ENCODE assay signal across 9 cellular contexts in the genomic region with DNA sequence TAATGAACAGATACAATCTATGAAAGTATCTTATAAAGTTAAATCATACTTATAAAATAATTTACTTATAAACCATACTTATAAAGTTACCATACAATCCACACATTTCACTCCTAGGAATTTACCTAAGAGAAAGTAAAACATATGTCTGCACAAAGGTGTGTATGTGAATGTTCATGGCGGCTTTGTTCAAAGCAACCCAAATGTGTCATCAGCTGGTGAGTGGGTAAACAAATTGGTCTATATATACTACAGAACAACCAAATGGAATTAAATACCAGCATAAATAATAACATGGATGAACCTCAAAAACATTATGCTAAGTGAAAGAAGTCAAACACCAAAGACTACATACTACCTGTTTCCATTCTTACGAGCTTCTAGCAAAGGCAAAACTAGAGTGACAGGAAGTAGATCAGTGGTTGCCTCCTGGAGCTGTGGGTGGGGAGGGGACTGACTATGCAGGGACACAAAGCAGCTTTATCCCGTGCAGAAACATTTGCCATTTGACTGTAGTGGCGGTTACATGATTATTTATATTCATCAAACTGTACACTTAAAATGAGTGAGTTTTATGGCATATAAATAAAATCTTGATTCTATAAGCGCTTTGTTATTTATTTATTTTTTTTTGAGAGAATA. TPM values are rescaled to one million over a fixed set of nuclear protein-coding genes. Genes with fewer than 3 reads are reported as not detected.
DNase-seq lines count a peak whose midpoint lies in the region; ATAC-seq and TF ChIP-seq lines count a peak whose summit lies in the region.
"Had no signal": no experiment of that assay in that cellular context is flagged by ENCODE, and none has a peak within 500 bp of the region (broad histone marks: within the 10 kb centered on the region; RNA-seq: fewer than 3 reads in every experiment).

No MANE protein-coding gene starts in this region.

- no peak for TF ChIP-seq CTCF in C4-2B (conservative IDR thresholded peaks at IDR 0.05)

- DNase-seq in Kasumi-1 (lab: John Stamatoyannopoulos, UW) (peak; percentile 17 to 33), SHP77 (lab: John Stamatoyannopoulos, UW) (no peak)
- peak in 6 of 10 donors; percentile 25 to 71 (median 58) for DNase-seq in naive thymus-derived CD8-positive, alpha-beta T cell
- DNase-seq in stimulated activated CD8-positive, alpha-beta memory T cell treated with anti-CD3 and anti-CD28 coated beads, Interleukin-4, amount 100 ng/mL, for 48 hours = no peak
- DNase-seq: DMS79 treated with DMSO at 0.1 percent for 48 hours had no signal

- peaks cover 100% of the 10 kb centered on the region for H3K36me3 Mint-ChIP-seq in activated T-helper 17 cell treated with anti-CD3 and anti-CD28 coated beads, Interleukin-2, amount 50 U/mL, for 72 hours (ENCODE audit: low read depth)
- H3K36me3 Mint-ChIP-seq in naive thymus-derived CD8-positive, alpha-beta T cell = peaks cover 18 to 74% (median 44%) of the 10 kb centered on the region in 3 donors

- POLR2A ChIA-PET in naive thymus-derived CD8-positive, alpha-beta T cell (lab: Charles Lee) = interaction anchor here (0.9 to 45.2 kb wide), 8 partner anchors 9 to 255 kb away, joined by 3 to 1842 read pairs (median 6); a partner anchor contains a TSS

- peak overlapping the region; percentile 63 for H3K27ac Mint-ChIP-seq in activated T-helper 17 cell treated with anti-CD3 and anti-CD28 coated beads, Interleukin-2, amount 50 U/mL, for 72 hours
- H3K27ac Mint-ChIP-seq in naive thymus-derived CD8-positive, alpha-beta T cell = peak overlapping the region; percentile 82 to 99 (median 90)

- H3K4me3 Mint-ChIP-seq in activated T-helper 17 cell treated with anti-CD3 and anti-CD28 coated beads, Interleukin-2, amount 50 U/mL, for 72 hours = peak overlapping the region; percentile 91
- H3K4me3 Mint-ChIP-seq in naive thymus-derived CD8-positive, alpha-beta T cell = peak overlapping the region; percentile 27 to 79 (median 68)

- ATAC-seq in activated T-helper 17 cell treated with anti-CD3 and anti-CD28 coated beads, Interleukin-2, amount 50 U/mL, for 72 hours (replicated peaks) = peak; percentile 60
- ATAC-seq in naive thymus-derived CD8-positive, alpha-beta T cell = peak; percentile 93 to 95
- no peak for ATAC-seq in GM19351 (IDR thresholded peaks at IDR 0.05; ENCODE audit: unreplicated experiment)
- no peak for ATAC-seq in HG02678 (IDR thresholded peaks at IDR 0.05; ENCODE audit: unreplicated experiment)

- peak overlapping the region; percentile 9; the same call in 1 of the 2 replicates for H3K27ac ChIP-seq in C4-2B

- peaks cover 71% of the 10 kb centered on the region for H3K4me1 Mint-ChIP-seq in activated T-helper 17 cell treated with anti-CD3 and anti-CD28 coated beads, Interleukin-2, amount 50 U/mL, for 72 hours
- peaks cover 39 to 93% (median 87%) of the 10 kb centered on the region in 4 donors for H3K4me1 Mint-ChIP-seq in naive thymus-derived CD8-positive, alpha-beta T cell

- no peaks in the 10 kb centered on the region for H3K27me3 Mint-ChIP-seq in activated T-helper 17 cell treated with anti-CD3 and anti-CD28 coated beads, Interleukin-2, amount 50 U/mL, for 72 hours
- no peaks in the 10 kb centered on the region for H3K27me3 Mint-ChIP-seq in naive thymus-derived CD8-positive, alpha-beta T cell

- no peaks in the 10 kb centered on the region for H3K9me3 Mint-ChIP-seq in activated T-helper 17 cell treated with anti-CD3 and anti-CD28 coated beads, Interleukin-2, amount 50 U/mL, for 72 hours
- H3K9me3 Mint-ChIP-seq in naive thymus-derived CD8-positive, alpha-beta T cell = peaks cover 0 to 3% (median 0%) of the 10 kb centered on the region in 9 donors

RNA-seq across cellular contexts. Expression of a gene that starts 10.6 kb away (rescaled TPM):
- total RNA-seq in activated T-helper 17 cell treated with anti-CD3 and anti-CD28 coated beads, Interleukin-2, amount 50 U/mL, for 72 hours = 100 to 1,000 TPM in 1 of 2 donors, 10 to 100 TPM in 1; 71.4 to 164 TPM
- total RNA-seq in naive thymus-derived CD8-positive, alpha-beta T cell = 100 to 1,000 TPM; 125 to 126 TPM
- polyA plus RNA-seq in naive thymus-derived CD8-positive, alpha-beta T cell = 1 to 10 TPM; 3.7 to 7.0 (median 4.9) TPM

RNA-seq across cellular contexts. Expression of a gene that starts 39.0 kb away (rescaled TPM):
- 100 to 1,000 TPM; 236 to 258 TPM for total RNA-seq in activated T-helper 17 cell treated with anti-CD3 and anti-CD28 coated beads, Interleukin-2, amount 50 U/mL, for 72 hours
- total RNA-seq in naive thymus-derived CD8-positive, alpha-beta T cell = 100 to 1,000 TPM; 143 to 144 TPM
- polyA plus RNA-seq in naive thymus-derived CD8-positive, alpha-beta T cell = 10 to 100 TPM in 1 of 3 donors, 1 to 10 TPM in 2; 6.3 to 11.8 (median 9.4) TPM

Comparison
In these comparisons a context has a peak if more than half of its experiments do, and no peak if none do; other contexts are left out.
1. DNase-seq: peak in Kasumi-1 (2 of 2) and naive thymus-derived CD8-positive, alpha-beta T cell (6 of 10); none in SHP77 (0 of 2) and stimulated activated CD8-positive, alpha-beta memory T cell treated with anti-CD3 and anti-CD28 coated beads, Interleukin-4, amount 100 ng/mL, for 48 hours (single experiment).
2. ATAC-seq: peak in activated T-helper 17 cell treated with anti-CD3 and anti-CD28 coated beads, Interleukin-2, amount 50 U/mL, for 72 hours (single experiment) and naive thymus-derived CD8-positive, alpha-beta T cell (2 of 2); none in GM19351 (single experiment) and HG02678 (single experiment).